In genomic region chr2:238813109-238813508, GRCh38 we compare ENCODE assay signal across 11 cellular contexts. TPM values are rescaled to one million over a fixed set of nuclear protein-coding genes. Genes with fewer than 3 reads are reported as not detected.
"Had no signal": no experiment of that assay in that cellular context is flagged by ENCODE, and none has a peak within 500 bp of the region (broad histone marks: within the 10 kb centered on the region; RNA-seq: fewer than 3 reads in every experiment).

No MANE protein-coding gene starts in this region.

- H3K4me3 Mint-ChIP-seq: GM23338, HFFc6, IgD-negative memory B cell had no signal

- H3K36me3 ChIP-seq: HAP-1 had no signal

- H3K4me2 ChIP-seq: GM23338, KMS-11 had no signal

- H3K9ac ChIP-seq: KMS-11 had no signal

- H3K9me3 ChIP-seq: HAP-1 had no signal

- H3K4me1 Mint-ChIP-seq: IgD-negative memory B cell had no signal

- H3K27ac Mint-ChIP-seq: GM23338, HFFc6, IgD-negative memory B cell had no signal

- H3K4me3 ChIP-seq: GM23338, HAP-1 had no signal

- H3K4me1 ChIP-seq: HAP-1 had no signal

- H3K36me3 Mint-ChIP-seq: IgD-negative memory B cell had no signal

- ATAC-seq: GM23338, HCT116 had no signal

- H2AFZ ChIP-seq: GM23338 had no signal

- FAIRE-seq: H1, H54 had no signal

- H3K27ac ChIP-seq: HL-60, KMS-11 had no signal

- DNase-seq: HFFc6, Karpas-422, KBM-7 had no signal

RNA-seq across cellular contexts. Expression of gene TWIST2, which starts 34.8 kb away (rescaled TPM):
- polyA plus RNA-seq: IgD-negative memory B cell had no signal
